In genomic region chr5:138726848-138727247, GRCh38 we compare ENCODE assay signal across 20 cellular contexts. TPM values are rescaled to one million over a fixed set of nuclear protein-coding genes. Genes with fewer than 3 reads are reported as not detected.
DNase-seq lines count a peak whose midpoint lies in the region; TF ChIP-seq lines count a peak whose summit lies in the region.
"Had no signal": no experiment of that assay in that cellular context is flagged by ENCODE, and none has a peak within 500 bp of the region (broad histone marks: within the 10 kb centered on the region; RNA-seq: fewer than 3 reads in every experiment).

No MANE protein-coding gene starts in this region.

- H3K27ac ChIP-seq in 22Rv1, result peak overlapping the region; percentile 99
- H3K27ac ChIP-seq: BLaER1, left lung, neutrophil had no signal

- H3K4me1 Mint-ChIP-seq in mesothelial cell of epicardium, result peaks cover 42% of the 10 kb centered on the region

- H3K4me3 Mint-ChIP-seq in mesothelial cell of epicardium, result no peak overlapping the region
- H3K4me3 Mint-ChIP-seq: activated B cell treated with CpG ODN at 0.5 μM for 24 hours, HFFc6, T-helper 17 cell had no signal

- H3K27ac Mint-ChIP-seq in mesothelial cell of epicardium, result peak overlapping the region; percentile 49
- H3K27ac Mint-ChIP-seq: activated B cell treated with CpG ODN at 0.5 μM for 24 hours, HFFc6, T-helper 17 cell had no signal

- peak; percentile 17 for DNase-seq in NK-92 treated with Interleukin-12 subunit alpha and Interleukin-12 subunit beta, amount 100 ng/mL, for 24 hours (lab: John Stamatoyannopoulos, UW)
- no peak for DNase-seq in NK-92 (lab: John Stamatoyannopoulos, UW; ENCODE audit: unreplicated experiment)
- peak; percentile 6 to 14 for DNase-seq in activated CD4-positive, alpha-beta T cell treated with anti-CD3 and anti-CD28 coated beads, Interleukin-2, amount 50 U/mL, for 48 hours
- DNase-seq in mesothelial cell of epicardium (ENCODE audit: low spot score in 2 of 2, unreplicated experiment in 2 of 2), result no peak
- no peak for DNase-seq in MV-4-11 (lab: John Stamatoyannopoulos, UW)
- DNase-seq in GM03348 (ENCODE audit: low spot score), result no peak
- DNase-seq in AG08396 (ENCODE audit: low spot score), result no peak
- DNase-seq: 8988T; activated B cell treated with CpG ODN at 0.5 μM for 24 hours; central memory CD4-positive, alpha-beta T cell; HFFc6; left lung; NCI-H2081; NCI-H524 treated with DMSO at 0.1 percent for 48 hours; right cardiac atrium; SIG-M5; T-helper 17 cell had no signal

- H3K27me3 Mint-ChIP-seq in mesothelial cell of epicardium (ENCODE audit: low read depth), result no peaks in the 10 kb centered on the region

- H3K36me3 Mint-ChIP-seq in mesothelial cell of epicardium, result no peaks in the 10 kb centered on the region

- no peaks in the 10 kb centered on the region for H3K9me3 Mint-ChIP-seq in mesothelial cell of epicardium
- H3K9me3 Mint-ChIP-seq: activated B cell treated with CpG ODN at 0.5 μM for 24 hours, HFFc6 had no signal

- TF ChIP-seq CTCF in 22Rv1 (IDR thresholded peaks at IDR 0.05) (no peak), mesothelial cell of epicardium (IDR thresholded peaks at IDR 0.05; ENCODE audit: unreplicated experiment) (no peak)

RNA-seq across cellular contexts. Expression of gene CTNNA1, which starts 26.4 kb away (rescaled TPM):
- 397 to 427 TPM (median 416 TPM) in 3 replicates for total RNA-seq in mesothelial cell of epicardium

Comparison
In these comparisons a context has a peak if more than half of its experiments do, and no peak if none do; other contexts are left out.
1. DNase-seq: peak in NK-92 treated with Interleukin-12 subunit alpha and Interleukin-12 subunit beta, amount 100 ng/mL, for 24 hours (single experiment) and activated CD4-positive, alpha-beta T cell treated with anti-CD3 and anti-CD28 coated beads, Interleukin-2, amount 50 U/mL, for 48 hours (2 of 2); none in NK-92 (single experiment), mesothelial cell of epicardium (0 of 2), MV-4-11 (single experiment), GM03348 (single experiment) and AG08396 (single experiment).